In the genomic region with DNA sequence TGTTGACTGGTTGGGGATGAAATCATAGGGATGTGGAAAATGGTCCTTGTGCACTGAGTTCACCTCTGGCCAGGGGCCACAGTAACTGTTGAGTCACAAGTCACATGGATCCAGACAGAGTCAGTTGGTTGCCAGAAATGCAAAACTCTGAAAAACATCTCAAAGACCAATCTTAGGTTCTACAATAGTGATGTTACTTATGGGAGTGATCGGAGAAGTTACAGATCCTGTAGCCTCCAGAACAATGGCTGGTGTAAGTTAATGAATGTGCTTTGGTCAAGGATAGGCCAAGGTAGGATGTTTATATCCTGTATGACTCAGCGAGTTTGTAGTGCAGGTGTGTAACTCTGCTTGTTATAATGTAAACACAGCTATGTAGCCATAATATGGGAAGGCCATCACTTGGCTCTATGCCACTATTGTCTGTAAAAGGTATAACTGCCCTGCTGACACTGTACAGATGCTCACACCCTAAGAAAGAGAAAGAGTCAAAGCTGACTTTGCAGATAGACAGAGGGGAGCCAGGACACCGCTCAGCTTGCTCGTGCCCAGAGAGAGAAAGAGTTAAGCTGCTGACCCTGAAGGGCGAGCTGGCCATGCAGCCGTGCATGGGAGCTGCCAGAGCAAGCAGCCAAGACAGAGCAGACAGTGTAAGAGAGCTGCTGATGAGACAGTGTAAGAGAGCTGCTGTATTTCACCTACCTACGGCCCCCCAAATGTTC, we compare ENCODE assay signal across 14 cellular contexts. TPM values are rescaled to one million over a fixed set of nuclear protein-coding genes. Genes with fewer than 3 reads are reported as not detected.
A peak's percentile ranks its signal among the peaks of the same experiment; 100 is the strongest.
DNase-seq lines count a peak whose midpoint lies in the region; ATAC-seq, FAIRE-seq and TF ChIP-seq lines count a peak whose summit lies in the region.
"Had no signal": no experiment of that assay in that cellular context is flagged by ENCODE, and none has a peak within 500 bp of the region (broad histone marks: within the 10 kb centered on the region; RNA-seq: fewer than 3 reads in every experiment).

No MANE protein-coding gene starts in this region.

- H3K27ac ChIP-seq in keratinocyte (ENCODE audit: control insufficient read depth, insufficient read depth, low read length) (no peak overlapping the region), kidney (ENCODE audit: low read depth in 2 of 2, low read length in 2 of 2) (no peak overlapping the region)
- H3K27ac ChIP-seq: heart right ventricle had no signal

- H3K9me3 ChIP-seq in keratinocyte (ENCODE audit: control insufficient read depth, low read depth, low read length) (no peaks in the 10 kb centered on the region), kidney (ENCODE audit: control insufficient read depth in 1 of 2, low read length in 2 of 2) (no peaks in the 10 kb centered on the region)
- H3K9me3 ChIP-seq: heart right ventricle had no signal

- ATAC-seq in GM21390 (IDR thresholded peaks at IDR 0.05; ENCODE audit: unreplicated experiment) (no peak), GM18502 (IDR thresholded peaks at IDR 0.05; ENCODE audit: poor library complexity, unreplicated experiment) (no peak)
- ATAC-seq: natural killer cell treated with Interleukin-12 subunit alpha and Interleukin-12 subunit beta and Interleukin-15 and Interleukin-18, amount 100 ng/mL, for 72 hours had no signal

- H3K4me3 ChIP-seq in keratinocyte (ENCODE audit: control insufficient read depth in 2 of 3, extremely low read depth in 1 of 3, insufficient read depth in 2 of 3, low read depth in 1 of 3, low read length in 3 of 3) (no peak overlapping the region), kidney (ENCODE audit: low read length in 2 of 2) (no peak overlapping the region)
- H3K4me3 ChIP-seq: heart right ventricle had no signal

- H3K27me3 ChIP-seq in keratinocyte (ENCODE audit: control insufficient read depth, extremely low read depth, insufficient read depth, low read length) = no peaks in the 10 kb centered on the region
- H3K27me3 ChIP-seq: heart right ventricle had no signal

- dilution Hi-C loops in keratinocyte (cut with MboI; ENCODE audit: extremely low pct_ligation_motif_present, low sequenced_read_pairs) = no loop called here

- H2AFZ ChIP-seq in keratinocyte (ENCODE audit: control insufficient read depth, low read length) = no peak overlapping the region

- intact Hi-C loops in kidney (cut with DNase I) = loop anchor here (5.0 kb wide), 1 partner anchor 36 kb away; no protein-coding TSS in a partner anchor

- H3K36me3 ChIP-seq in keratinocyte (ENCODE audit: control insufficient read depth in 2 of 2, extremely low read depth in 1 of 2, insufficient read depth in 2 of 2, low read length in 2 of 2) = no peaks in the 10 kb centered on the region
- no peaks in the 10 kb centered on the region for H3K36me3 ChIP-seq in kidney (ENCODE audit: control insufficient read depth in 1 of 2, insufficient read depth in 2 of 2, low read length in 2 of 2)
- H3K36me3 ChIP-seq: heart right ventricle had no signal

- TF ChIP-seq CTCF in keratinocyte (optimal IDR thresholded peaks at IDR 0.05 in 1 of 3, IDR thresholded peaks at IDR 0.05 in 1 of 3, conservative IDR thresholded peaks at IDR 0.05 in 1 of 3; ENCODE audit: extremely low read depth in 1 of 3, insufficient read depth in 2 of 3, low read length in 3 of 3) (no peak), kidney (IDR thresholded peaks at IDR 0.05; ENCODE audit: borderline replicate concordance, extremely low read depth, insufficient read depth) (no peak)

- no peak overlapping the region for H3K9ac ChIP-seq in keratinocyte (ENCODE audit: control insufficient read depth, extremely low read depth, insufficient read depth, low read length)
- no peak overlapping the region for H3K9ac ChIP-seq in kidney (ENCODE audit: low read length in 2 of 2)

- DNase-seq in AG08396 (ENCODE audit: low spot score) (peak; percentile 30), HT1080 (ENCODE audit: low read depth) (peak; percentile 50), astrocyte of the hippocampus (ENCODE audit: low read depth, low spot score) (peak; percentile 66), keratinocyte (ENCODE audit: low read depth, low spot score) (no peak), kidney (no peak)
- DNase-seq in activated CD8-positive, alpha-beta memory T cell treated with anti-CD3 and anti-CD28 coated beads, Interleukin-2, amount 50 U/mL, for 4 hours = no peak
- DNase-seq: heart right ventricle, NCI-H2107 had no signal

- no peak overlapping the region for H3K4me2 ChIP-seq in keratinocyte (ENCODE audit: control insufficient read depth, extremely low read depth, insufficient read depth, low read depth, low read length)

- no peaks in the 10 kb centered on the region for H3K79me2 ChIP-seq in keratinocyte (ENCODE audit: control insufficient read depth, insufficient read depth, low read length)

- H3K9me1 ChIP-seq in keratinocyte (ENCODE audit: control insufficient read depth, extremely low read depth, insufficient read depth, low read length) = peaks cover 1% of the 10 kb centered on the region

- no peaks in the 10 kb centered on the region for H4K20me1 ChIP-seq in keratinocyte (ENCODE audit: control insufficient read depth, extremely low read depth, insufficient read depth, low read length)

- FAIRE-seq in keratinocyte (lab: Jason Lieb, UNC) = peak; percentile 39
- no peak for FAIRE-seq in kidney (lab: Jason Lieb, UNC)
- FAIRE-seq: H1 had no signal

- H3K4me1 ChIP-seq in keratinocyte (ENCODE audit: control insufficient read depth, extremely low read depth, insufficient read depth, low read length) = peaks cover 29% of the 10 kb centered on the region
- no peaks in the 10 kb centered on the region for H3K4me1 ChIP-seq in kidney (ENCODE audit: control insufficient read depth in 1 of 2, insufficient read depth in 1 of 2, low read depth in 1 of 2, low read length in 2 of 2)

RNA-seq across cellular contexts. Expression of a gene that starts 27.1 kb away (rescaled TPM):
- not detected in 2 replicates for total RNA-seq in HT1080 (2014; rRNA removed; shearing (Covaris generic))
- not detected in 2 replicates for polyA plus RNA-seq in HT1080 (2015; cell fraction: cytosol; rRNA removed)
- not detected in 2 replicates for polyA plus RNA-seq in HT1080 (2015; cell fraction: nucleus; rRNA removed)
- polyA plus RNA-seq in keratinocyte (0.01 TPM in 1 of 3 replicates, not detected in the others), kidney (ENCODE audit: insufficient read depth, low read depth, low replicate concordance) (not detected)
- polyA plus RNA-seq in keratinocyte (2011; ENCODE audit: low read depth) = not detected
- not detected in 2 replicates for polyA plus RNA-seq in keratinocyte (2011; cell fraction: cytosol; rRNA removed)
- 0.04 and 0.05 TPM in 2 replicates for polyA plus RNA-seq in keratinocyte (2011; cell fraction: nucleus; rRNA removed)
- 0.03 and 0.13 TPM in 2 replicates for polyA plus RNA-seq in keratinocyte (2012; ENCODE audit: low replicate concordance)
- not detected in 3 replicates for polyA minus RNA-seq in keratinocyte
- polyA minus RNA-seq in keratinocyte (2011; cell fraction: cytosol; rRNA and poly(A)+ RNA removed) = not detected
- polyA minus RNA-seq in keratinocyte (2011; cell fraction: nucleus; rRNA and poly(A)+ RNA removed) = not detected in 2 replicates
- 1.8 TPM for total RNA-seq in kidney
- total RNA-seq: CD4-positive, CD25-positive, alpha-beta regulatory T cell; H1; heart right ventricle; natural killer cell treated with Interleukin-12 subunit alpha and Interleukin-12 subunit beta and Interleukin-15 and Interleukin-18, amount 100 ng/mL, for 72 hours; subcutaneous adipose tissue had no signal
- polyA plus RNA-seq: CD4-positive, CD25-positive, alpha-beta regulatory T cell; H1; heart right ventricle had no signal

Comparison
In these comparisons a context has a peak if more than half of its experiments do, and no peak if none do; other contexts are left out.
1. DNase-seq: peak in AG08396 (single experiment), HT1080 (single experiment) and astrocyte of the hippocampus (single experiment); none in keratinocyte (single experiment), kidney (single experiment) and activated CD8-positive, alpha-beta memory T cell treated with anti-CD3 and anti-CD28 coated beads, Interleukin-2, amount 50 U/mL, for 4 hours (single experiment).